Comparison of ENCODE assay signal across 8 cellular contexts in the genomic region with DNA sequence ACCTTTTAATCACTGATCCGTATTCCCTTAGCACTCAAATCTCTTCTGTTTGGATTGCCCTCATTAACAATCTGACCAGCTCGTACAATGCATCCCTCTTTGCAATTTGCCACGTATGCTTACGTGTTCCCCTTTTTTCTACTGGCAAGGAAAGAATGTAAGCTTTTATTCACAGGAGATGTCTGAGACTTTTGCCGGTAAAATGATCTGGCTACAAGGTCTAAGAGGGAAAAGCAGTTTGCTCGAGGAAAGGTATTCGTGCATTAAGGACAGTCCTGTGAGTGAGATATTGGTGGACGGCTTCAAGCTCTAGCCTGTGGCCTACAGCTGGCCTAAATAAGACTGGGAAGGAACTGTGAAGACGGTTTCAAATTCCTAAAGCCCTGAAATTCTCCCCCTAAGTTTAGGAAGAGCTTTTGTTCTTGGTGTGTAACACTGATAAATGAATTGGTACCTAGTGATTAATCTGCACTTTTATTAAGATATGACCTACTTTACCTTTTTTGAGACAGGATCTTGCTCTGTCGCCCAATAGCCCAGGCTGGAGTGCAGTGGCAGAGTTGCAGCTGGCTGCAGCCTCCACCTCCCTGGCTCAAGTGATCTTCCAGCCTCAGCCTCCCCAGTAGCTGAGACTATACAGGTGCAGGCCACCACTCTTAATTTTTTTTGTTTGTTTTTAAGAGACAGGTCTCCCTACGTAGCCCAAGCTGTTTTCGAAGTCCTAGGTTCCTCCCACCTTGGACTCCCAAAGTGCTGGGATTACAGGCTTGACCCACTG. TPM values are rescaled to one million over a fixed set of nuclear protein-coding genes. Genes with fewer than 3 reads are reported as not detected.
DNase-seq lines count a peak whose midpoint lies in the region; ATAC-seq and TF ChIP-seq lines count a peak whose summit lies in the region.

No MANE protein-coding gene starts in this region.

- H2AK5ac ChIP-seq in trophoblast cell (ENCODE audit: low read length), result no peak overlapping the region

- H3K9ac ChIP-seq in fibroblast of lung (ENCODE audit: insufficient read depth, low read length) (peak overlapping the region; percentile 99), trophoblast cell (ENCODE audit: low read length) (peak overlapping the region; percentile 94)

- intact Hi-C loops in heart right ventricle (cut with DNase I), result loop anchor here in 1 of 10 donors (10.0 kb wide), 1 partner anchor 384 kb away; a partner anchor contains a TSS
- intact Hi-C loops in left cardiac atrium (cut with DNase I), result no loop called here

- no peak overlapping the region for H2BK5ac ChIP-seq in trophoblast cell (ENCODE audit: low read depth, low read length, poor library complexity)

- H3K4me1 ChIP-seq in heart right ventricle (peaks cover 15 to 67% (median 56%) of the 10 kb centered on the region in 9 donors), fibroblast of lung (ENCODE audit: control insufficient read depth, extremely low read depth, insufficient read depth, low read length) (peaks cover 7% of the 10 kb centered on the region), trophoblast cell (ENCODE audit: control insufficient read depth in 1 of 2, insufficient read depth in 2 of 2, low read length in 2 of 2) (peaks cover 3 to 6% of the 10 kb centered on the region in 2 experiments)

- H3K18ac ChIP-seq in trophoblast cell (ENCODE audit: low read length), result no peak overlapping the region

- peak overlapping the region; percentile 84 to 97 (median 95) for H3K27ac ChIP-seq in heart right ventricle
- peak overlapping the region; percentile 98 for H3K27ac ChIP-seq in fibroblast of lung (ENCODE audit: insufficient read depth, low read length)
- peak overlapping the region; percentile 69 for H3K27ac ChIP-seq in trophoblast cell (ENCODE audit: low read depth, low read length)

- H2BK12ac ChIP-seq in trophoblast cell (ENCODE audit: low read length), result no peak overlapping the region

- no peak overlapping the region for H2BK120ac ChIP-seq in trophoblast cell (ENCODE audit: insufficient read depth, low read length, poor library complexity)

- H3K36me3 ChIP-seq in heart right ventricle, result peaks cover 0 to 30% (median 0%) of the 10 kb centered on the region in 9 donors
- peaks cover 1% of the 10 kb centered on the region for H3K36me3 ChIP-seq in fibroblast of lung (ENCODE audit: control insufficient read depth, insufficient read depth, low read length)
- peaks cover 1 to 4% of the 10 kb centered on the region in 2 experiments for H3K36me3 ChIP-seq in trophoblast cell (ENCODE audit: control insufficient read depth in 1 of 2, insufficient read depth in 2 of 2, low read length in 2 of 2)

- TF ChIP-seq CTCF in heart right ventricle (IDR thresholded peaks at IDR 0.05), result no peak
- TF ChIP-seq CTCF in fibroblast of lung (conservative IDR thresholded peaks at IDR 0.05 in 1 of 2, IDR thresholded peaks at IDR 0.05 in 1 of 2; ENCODE audit: low read depth in 1 of 2, low read length in 2 of 2), result no peak

- peaks cover 2% of the 10 kb centered on the region for H4K20me1 ChIP-seq in fibroblast of lung (ENCODE audit: control insufficient read depth, extremely low read depth, insufficient read depth, low read length)

- H2AFZ ChIP-seq in fibroblast of lung (ENCODE audit: low read length) (peak overlapping the region; percentile 89), trophoblast cell (ENCODE audit: insufficient read depth, low read length, poor library complexity) (no peak overlapping the region)

- H3K4me2 ChIP-seq in fibroblast of lung (ENCODE audit: extremely low read depth, insufficient read depth, low read length) (peak overlapping the region; percentile 100), trophoblast cell (ENCODE audit: low read length) (peak overlapping the region; percentile 73)

- 21 to 22% methylated on average over 12 of the region's 12 CpGs for WGBS in heart right ventricle, 2 donors
- WGBS in trophoblast cell (ENCODE audit: extremely low coverage, insufficient coverage, insufficient read length), result no CpG with 5 or more reads among the region's 12 CpGs

- no peak overlapping the region for H3K23ac ChIP-seq in trophoblast cell (ENCODE audit: low read length)

- no peak overlapping the region for H4K91ac ChIP-seq in trophoblast cell (ENCODE audit: low read depth, low read length)

- DNase-seq in heart right ventricle (no peak), left cardiac atrium (no peak), fibroblast of lung (ENCODE audit: low read depth in 2 of 2) (peak; percentile 24 to 30), trophoblast cell (peak in 1 of 2 donors; percentile 16), NCI-H774 (lab: John Stamatoyannopoulos, UW) (no peak)

- no peak overlapping the region for H3K14ac ChIP-seq in trophoblast cell (ENCODE audit: low read length)

- peak overlapping the region; percentile 83 for H4K12ac ChIP-seq in trophoblast cell (ENCODE audit: low read depth, low read length)

- H3K9me3 ChIP-seq in heart right ventricle (no peaks in the 10 kb centered on the region), fibroblast of lung (ENCODE audit: control insufficient read depth, insufficient read depth, low read depth, low read length) (no peaks in the 10 kb centered on the region), trophoblast cell (ENCODE audit: insufficient read depth, low read depth, low read length) (no peaks in the 10 kb centered on the region)

- no peaks in the 10 kb centered on the region for H3K27me3 ChIP-seq in heart right ventricle
- H3K27me3 ChIP-seq in fibroblast of lung (ENCODE audit: control insufficient read depth, insufficient read depth, low read length), result no peaks in the 10 kb centered on the region
- no peaks in the 10 kb centered on the region for H3K27me3 ChIP-seq in trophoblast cell (ENCODE audit: insufficient read depth, low read length)

- H3K4me3 ChIP-seq in heart right ventricle (peak overlapping the region; percentile 70 to 94 (median 90)), fibroblast of lung (replicated peaks in 1 of 4; ENCODE audit: control extremely low read depth in 1 of 4, insufficient read depth in 1 of 4, low read depth in 3 of 4, low read length in 4 of 4) (peak overlapping the region; percentile 80 to 94 (median 90)), trophoblast cell (ENCODE audit: low read depth, low read length) (peak overlapping the region; percentile 96)

- peak overlapping the region; percentile 65 for H3K4ac ChIP-seq in trophoblast cell (ENCODE audit: low read depth, low read length)

- ATAC-seq in heart right ventricle (peak in 1 of 8 donors; percentile 1), left cardiac atrium (no peak), SK-N-SH treated with all-trans-retinoic acid at 6 μM for 48 hours (peak; percentile 6; the same call in 2 of the 3 replicates), HG03159 (IDR thresholded peaks at IDR 0.05; ENCODE audit: unreplicated experiment) (no peak), HG02678 (IDR thresholded peaks at IDR 0.05; ENCODE audit: unreplicated experiment) (no peak)

- H4K8ac ChIP-seq in trophoblast cell (ENCODE audit: low read depth, low read length), result peak overlapping the region; percentile 72

- H3K79me2 ChIP-seq in fibroblast of lung (ENCODE audit: control insufficient read depth, insufficient read depth, low read length) (peaks cover 68% of the 10 kb centered on the region), trophoblast cell (ENCODE audit: control insufficient read depth, insufficient read depth, low read length, poor library complexity) (peaks cover 26% of the 10 kb centered on the region)

- H3K79me1 ChIP-seq in trophoblast cell (ENCODE audit: low read length), result peaks cover 13% of the 10 kb centered on the region

TF ChIP-seq in SK-N-SH treated with all-trans-retinoic acid at 6 μM for 48 hours, 23 proteins besides CTCF, POLR2A, EP300 and RAD21 (continues in another document):
- TF ChIP-seq RARB (CRISPR knock-in tag; IDR thresholded peaks at IDR 0.05), result no peak
- TF ChIP-seq, protein P1, sequence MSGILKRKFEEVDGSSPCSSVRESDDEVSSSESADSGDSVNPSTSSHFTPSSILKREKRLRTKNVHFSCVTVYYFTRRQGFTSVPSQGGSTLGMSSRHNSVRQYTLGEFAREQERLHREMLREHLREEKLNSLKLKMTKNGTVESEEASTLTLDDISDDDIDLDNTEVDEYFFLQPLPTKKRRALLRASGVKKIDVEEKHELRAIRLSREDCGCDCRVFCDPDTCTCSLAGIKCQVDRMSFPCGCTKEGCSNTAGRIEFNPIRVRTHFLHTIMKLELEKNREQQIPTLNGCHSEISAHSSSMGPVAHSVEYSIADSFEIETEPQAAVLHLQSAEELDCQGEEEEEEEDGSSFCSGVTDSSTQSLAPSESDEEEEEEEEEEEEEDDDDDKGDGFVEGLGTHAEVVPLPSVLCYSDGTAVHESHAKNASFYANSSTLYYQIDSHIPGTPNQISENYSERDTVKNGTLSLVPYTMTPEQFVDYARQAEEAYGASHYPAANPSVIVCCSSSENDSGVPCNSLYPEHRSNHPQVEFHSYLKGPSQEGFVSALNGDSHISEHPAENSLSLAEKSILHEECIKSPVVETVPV (CRISPR knock-in tag; IDR thresholded peaks at IDR 0.05), result no peak
- no peak for TF ChIP-seq ZNF565 (CRISPR knock-in tag; conservative IDR thresholded peaks at IDR 0.05; ENCODE audit: low read depth)
- TF ChIP-seq ZNF70 (CRISPR knock-in tag; IDR thresholded peaks at IDR 0.05), result no peak
- TF ChIP-seq TCF4 (CRISPR knock-in tag; IDR thresholded peaks at IDR 0.05; ENCODE audit: borderline replicate concordance), result no peak
- no peak for TF ChIP-seq ESRRG (CRISPR knock-in tag; IDR thresholded peaks at IDR 0.05)
- TF ChIP-seq GLIS3 (CRISPR knock-in tag; IDR thresholded peaks at IDR 0.05), result no peak
- no peak for TF ChIP-seq ZC3H10 (CRISPR knock-in tag; IDR thresholded peaks at IDR 0.05)

RNA-seq across cellular contexts. Expression of a gene that starts 0.9 kb away (rescaled TPM):
- total RNA-seq in heart right ventricle, result 100 to 1,000 TPM in 2 of 10 donors, 10 to 100 TPM in 8; 60.0 to 115 (median 90.6) TPM
- polyA plus RNA-seq in heart right ventricle, result 10 to 100 TPM; 74.1 to 97.9 TPM
- total RNA-seq in left cardiac atrium, result 10 to 100 TPM; 54.2 to 68.1 TPM
- 89.9 and 164 TPM in 2 replicates for total RNA-seq in fibroblast of lung
- 32.0 and 44.5 TPM in 2 replicates for polyA plus RNA-seq in fibroblast of lung
- 57.3 and 64.0 TPM in 2 replicates for polyA plus RNA-seq in fibroblast of lung (2012)
- polyA minus RNA-seq in fibroblast of lung (ENCODE audit: low replicate concordance), result 361 and 560 TPM in 2 replicates
- polyA plus RNA-seq in trophoblast cell (2013), result 41.6 and 42.4 TPM in 2 replicates

RNA-seq across cellular contexts. Expression of a gene that starts 40.4 kb away (rescaled TPM):
- total RNA-seq in heart right ventricle (10 to 100 TPM; 23.6 to 33.2 (median 27.6) TPM), left cardiac atrium (10 to 100 TPM; 29.9 to 32.4 TPM), fibroblast of lung (46.0 and 78.1 TPM in 2 replicates)
- polyA plus RNA-seq in heart right ventricle (10 to 100 TPM; 14.9 to 15.7 TPM), fibroblast of lung (33.3 and 53.3 TPM in 2 replicates)
- 44.4 and 55.2 TPM in 2 replicates for polyA plus RNA-seq in fibroblast of lung (2012)
- 114 and 226 TPM in 2 replicates for polyA minus RNA-seq in fibroblast of lung (ENCODE audit: low replicate concordance)
- polyA plus RNA-seq in trophoblast cell (2013), result 43.1 and 47.2 TPM in 2 replicates

RNA-seq across cellular contexts. Expression of a gene that starts 40.6 kb away (rescaled TPM):
- total RNA-seq in heart right ventricle, result 10 to 100 TPM in 7 of 10 donors, 1 to 10 TPM in 3; 8.4 to 21.0 (median 12.0) TPM
- 10 to 100 TPM; 25.8 to 52.2 TPM for polyA plus RNA-seq in heart right ventricle
- total RNA-seq in left cardiac atrium, result 10 to 100 TPM; 11.8 to 21.3 TPM
- total RNA-seq in fibroblast of lung, result 12.6 and 16.4 TPM in 2 replicates
- polyA plus RNA-seq in fibroblast of lung, result 28.6 and 53.3 TPM in 2 replicates
- polyA plus RNA-seq in fibroblast of lung (2012), result 26.2 and 44.1 TPM in 2 replicates
- polyA minus RNA-seq in fibroblast of lung (ENCODE audit: low replicate concordance), result 5.2 and 21.3 TPM in 2 replicates
- polyA plus RNA-seq in trophoblast cell (2013), result 19.2 and 20.3 TPM in 2 replicates

Comparison
In these comparisons a context has a peak if more than half of its experiments do, and no peak if none do; other contexts are left out.
1. DNase-seq: peak in fibroblast of lung (2 of 2); none in heart right ventricle (0 of 2), left cardiac atrium (single experiment) and NCI-H774 (single experiment).
2. Peak in every context shown above with its lines, with median percentiles within 50 percentile points of each other: H3K27ac ChIP-seq and H3K4me3 ChIP-seq.